In genomic region chr6:39566381-39566934, GRCh38 we compare ENCODE assay signal across 26 cellular contexts.
DNase-seq lines count a peak whose midpoint lies in the region; ATAC-seq, FAIRE-seq and TF ChIP-seq lines count a peak whose summit lies in the region.
"Had no signal": no experiment of that assay in that cellular context is flagged by ENCODE, and none has a peak within 500 bp of the region (broad histone marks: within the 10 kb centered on the region; RNA-seq: fewer than 3 reads in every experiment).

No MANE protein-coding gene starts in this region.

- DNase-seq in GM23248 = peak; percentile 39
- no peak for DNase-seq in K562 (ENCODE audit: extremely low read depth in 1 of 4, low spot score in 3 of 4)
- DNase-seq in fibroblast of gingiva (ENCODE audit: low read depth) = peak; percentile 65
- DNase-seq in smooth muscle cell (lab: John Stamatoyannopoulos, UW; ENCODE audit: unreplicated experiment) = no peak
- no peak for DNase-seq in NOMO-1 treated with dmso at 0.1 percent for 144 hours (lab: John Stamatoyannopoulos, UW; ENCODE audit: unreplicated experiment)
- DNase-seq in activated naive CD8-positive, alpha-beta T cell treated with anti-CD3 and anti-CD28 coated beads for 36 hours = no peak
- DNase-seq: C1 segment of cervical spinal cord; CD4-positive, alpha-beta memory T cell; COR-L47; DMS53; H9; HFFc6; MM.1S; NCI-H2029; NCI-H446 treated with DMSO at 0.1 percent for 48 hours; NCI-H526; NCI-H82; Right ventricle myocardium superior; RPMI8226 had no signal

- peaks cover 5% of the 10 kb centered on the region for H3K27me3 Mint-ChIP-seq in activated naive CD8-positive, alpha-beta T cell treated with anti-CD3 and anti-CD28 coated beads for 36 hours

- H3K27me3 ChIP-seq in GM23248 (replicated peaks; ENCODE audit: insufficient read depth) (no peaks in the 10 kb centered on the region), K562 (ENCODE audit: control insufficient read depth in 2 of 2, insufficient read depth in 2 of 2, low read length in 2 of 2) (no peaks in the 10 kb centered on the region; a peak in 1 of 5 replicates), smooth muscle cell (ENCODE audit: low read depth) (no peaks in the 10 kb centered on the region)
- H3K27me3 ChIP-seq: SJSA1 had no signal

- ATAC-seq in K562 (no peak), GM21717 (IDR thresholded peaks at IDR 0.05; ENCODE audit: unreplicated experiment) (no peak)
- ATAC-seq: A549 had no signal

- CTCF ChIA-PET in K562 (lab: Yijun Ruan, JAX; ENCODE audit: low intra/inter-chr PET ratio) = no interaction called here

- no peak for TF ChIP-seq CTCF in K562 (IDR thresholded peaks at IDR 0.05 in 2 of 3, conservative IDR thresholded peaks at IDR 0.05 in 1 of 3; ENCODE audit: insufficient read depth in 2 of 3, low read depth in 1 of 3, low read length in 3 of 3)
- TF ChIP-seq CTCF in smooth muscle cell (IDR thresholded peaks at IDR 0.05; ENCODE audit: borderline replicate concordance, insufficient read depth, poor library complexity, severe bottlenecking) = no peak

- H3K9me3 ChIP-seq in GM23248 (ENCODE audit: low read depth) = no peaks in the 10 kb centered on the region
- H3K9me3 ChIP-seq in K562 (replicated peaks; ENCODE audit: control insufficient read depth, insufficient read depth, low read depth, low read length) = no peaks in the 10 kb centered on the region
- H3K9me3 ChIP-seq in smooth muscle cell (replicated peaks; ENCODE audit: low read depth) = no peaks in the 10 kb centered on the region
- H3K9me3 ChIP-seq: A549, SJSA1 had no signal

- H2AFZ ChIP-seq in GM23248 = no peak overlapping the region
- no peak overlapping the region for H2AFZ ChIP-seq in K562 (ENCODE audit: low read depth, low read length)
- H2AFZ ChIP-seq in smooth muscle cell (ENCODE audit: low read depth) = no peak overlapping the region

- no peaks in the 10 kb centered on the region for H3K4me1 Mint-ChIP-seq in activated naive CD8-positive, alpha-beta T cell treated with anti-CD3 and anti-CD28 coated beads for 36 hours
- H3K4me1 Mint-ChIP-seq: CD4-positive, alpha-beta memory T cell had no signal

- H3K4me3 Mint-ChIP-seq in activated naive CD8-positive, alpha-beta T cell treated with anti-CD3 and anti-CD28 coated beads for 36 hours = no peak overlapping the region
- H3K4me3 Mint-ChIP-seq: CD4-positive, alpha-beta memory T cell; H9; HFFc6 had no signal

- H3K9me2 ChIP-seq in GM23248 (ENCODE audit: insufficient read depth) = no peaks in the 10 kb centered on the region

- POLR2A ChIA-PET in K562 (lab: Yijun Ruan, JAX) = no interaction called here

- H3K36me3 ChIP-seq in GM23248 (ENCODE audit: low read depth) (no peaks in the 10 kb centered on the region), K562 (ENCODE audit: control insufficient read depth, insufficient read depth, low read length) (no peaks in the 10 kb centered on the region), smooth muscle cell (ENCODE audit: low read depth) (no peaks in the 10 kb centered on the region)
- H3K36me3 ChIP-seq: SJSA1 had no signal

- H3K4me3 ChIP-seq in GM23248 (no peak overlapping the region), K562 (no peak overlapping the region), smooth muscle cell (no peak overlapping the region)
- H3K4me3 ChIP-seq: A549, GM12878, SJSA1 had no signal

- intact Hi-C loops in K562 (cut with micrococcal nuclease) = no loop called here

- no peak overlapping the region for H3K9ac ChIP-seq in GM23248
- no peak overlapping the region for H3K9ac ChIP-seq in K562 (ENCODE audit: insufficient read depth in 1 of 2, low read depth in 2 of 2, low read length in 2 of 2)
- H3K9ac ChIP-seq in smooth muscle cell (ENCODE audit: low read depth) = no peak overlapping the region
- H3K9ac ChIP-seq: KMS-11 had no signal

- no peaks in the 10 kb centered on the region for H3K36me3 Mint-ChIP-seq in activated naive CD8-positive, alpha-beta T cell treated with anti-CD3 and anti-CD28 coated beads for 36 hours
- H3K36me3 Mint-ChIP-seq: CD4-positive, alpha-beta memory T cell had no signal

- TF ChIP-seq POLR2A in K562 (conservative IDR thresholded peaks at IDR 0.05) = no peak

- no peak for TF ChIP-seq RAD21 in K562 (CRISPR knock-in tag; conservative IDR thresholded peaks at IDR 0.05 in 1 of 2, IDR thresholded peaks at IDR 0.05 in 1 of 2)

- H3K9me1 ChIP-seq in K562 (ENCODE audit: control insufficient read depth, insufficient read depth, low read length) = no peaks in the 10 kb centered on the region

- H3K4me2 ChIP-seq in GM23248 (ENCODE audit: unreplicated experiment) = peak overlapping the region; percentile 10
- H3K4me2 ChIP-seq in K562 (ENCODE audit: insufficient read depth, low read length) = no peak overlapping the region
- H3K4me2 ChIP-seq in smooth muscle cell = peak overlapping the region; percentile 40
- H3K4me2 ChIP-seq: A549, KMS-11 had no signal

- 52 to 78% methylated on average over 1 of the region's 1 CpG for WGBS in GM23248 (ENCODE audit: low coverage in 1 of 2, low lambda C conversion rate in 2 of 2, missing lambda C conversion rate in 2 of 2), 2 experiments
- 0% methylated on average over 1 of the region's 1 CpG for WGBS in K562 (ENCODE audit: insufficient coverage, low coverage, missing lambda C conversion rate)
- WGBS in smooth muscle cell (ENCODE audit: low lambda C conversion rate) = 60% methylated on average over 1 of the region's 1 CpG

- H3K79me2 ChIP-seq in GM23248 (ENCODE audit: insufficient read depth) (no peaks in the 10 kb centered on the region), K562 (ENCODE audit: control insufficient read depth, insufficient read depth, low read length) (no peaks in the 10 kb centered on the region), smooth muscle cell (ENCODE audit: low read depth) (no peaks in the 10 kb centered on the region)

- H3K4me1 ChIP-seq in GM23248 (ENCODE audit: insufficient read depth) = peaks cover 34% of the 10 kb centered on the region
- no peaks in the 10 kb centered on the region for H3K4me1 ChIP-seq in K562 (replicated peaks in 1 of 2; ENCODE audit: control insufficient read depth in 2 of 2, insufficient read depth in 2 of 2, low read length in 2 of 2)
- no peaks in the 10 kb centered on the region for H3K4me1 ChIP-seq in smooth muscle cell (ENCODE audit: low read depth)
- H3K4me1 ChIP-seq: A549, SJSA1 had no signal

- no peaks in the 10 kb centered on the region for H3K9me3 Mint-ChIP-seq in activated naive CD8-positive, alpha-beta T cell treated with anti-CD3 and anti-CD28 coated beads for 36 hours
- H3K9me3 Mint-ChIP-seq: H9 had no signal

- H4K20me1 ChIP-seq in GM23248 (ENCODE audit: insufficient read depth) = no peaks in the 10 kb centered on the region
- H4K20me1 ChIP-seq in K562 (replicated peaks; ENCODE audit: control insufficient read depth, insufficient read depth, low read length) = no peaks in the 10 kb centered on the region
- H4K20me1 ChIP-seq in smooth muscle cell (ENCODE audit: low read depth) = no peaks in the 10 kb centered on the region

- no peak overlapping the region for H3K27ac Mint-ChIP-seq in activated naive CD8-positive, alpha-beta T cell treated with anti-CD3 and anti-CD28 coated beads for 36 hours
- H3K27ac Mint-ChIP-seq: CD4-positive, alpha-beta memory T cell; H9; HFFc6 had no signal

- in situ Hi-C loops in GM23248 (cut with MboI) = no loop called here
- in situ Hi-C loops in K562 (cut with MboI) = no loop called here

- H3F3A ChIP-seq in GM23248 (ENCODE audit: insufficient read depth) (peaks cover 9% of the 10 kb centered on the region; the same call in 1 of the 2 replicates), smooth muscle cell (ENCODE audit: low read depth) (peaks cover 7% of the 10 kb centered on the region)

- H3K27ac ChIP-seq in GM23248 (no peak overlapping the region), K562 (ENCODE audit: extremely low read depth, low read depth, low read length) (no peak overlapping the region), smooth muscle cell (ENCODE audit: low read depth) (peak overlapping the region; percentile 1)
- H3K27ac ChIP-seq: A549, KMS-11, SJSA1 had no signal

- no peak for TF ChIP-seq EP300 in K562 (IDR thresholded peaks at IDR 0.05; ENCODE audit: low read length)

- no peak for FAIRE-seq in K562 (lab: Jason Lieb, UNC)
- FAIRE-seq: A549, G401.6, GM12878, HTR-8/SVneo had no signal

- no TSS peak for BruUV-seq in K562 (replicated peaks; lab: Mats Ljungman, UMichigan)

TF ChIP-seq in K562, 482 proteins besides CTCF, POLR2A, EP300 and RAD21 (continues in another document):
- TF ChIP-seq PTTG1 (tag; IDR thresholded peaks at IDR 0.05; ENCODE audit: low read depth) (no peak), TFAM (CRISPR knock-in tag; conservative IDR thresholded peaks at IDR 0.05) (no peak), DDX20 (tag; IDR thresholded peaks at IDR 0.05; ENCODE audit: low read depth) (no peak), SAFB2 (IDR thresholded peaks at IDR 0.05; ENCODE audit: borderline replicate concordance, low read depth, low read length, severe bottlenecking) (no peak), ZNF609 (CRISPR knock-in tag; IDR thresholded peaks at IDR 0.05; ENCODE audit: borderline replicate concordance) (no peak)

Comparison
In these comparisons a context has a peak if more than half of its experiments do, and no peak if none do; other contexts are left out.
1. DNase-seq: peak in GM23248 (single experiment) and fibroblast of gingiva (single experiment); none in K562 (0 of 4), smooth muscle cell (single experiment), NOMO-1 treated with dmso at 0.1 percent for 144 hours (single experiment) and activated naive CD8-positive, alpha-beta T cell treated with anti-CD3 and anti-CD28 coated beads for 36 hours (single experiment).